ENCODE assay signal across 8 cellular contexts in the genomic region with DNA sequence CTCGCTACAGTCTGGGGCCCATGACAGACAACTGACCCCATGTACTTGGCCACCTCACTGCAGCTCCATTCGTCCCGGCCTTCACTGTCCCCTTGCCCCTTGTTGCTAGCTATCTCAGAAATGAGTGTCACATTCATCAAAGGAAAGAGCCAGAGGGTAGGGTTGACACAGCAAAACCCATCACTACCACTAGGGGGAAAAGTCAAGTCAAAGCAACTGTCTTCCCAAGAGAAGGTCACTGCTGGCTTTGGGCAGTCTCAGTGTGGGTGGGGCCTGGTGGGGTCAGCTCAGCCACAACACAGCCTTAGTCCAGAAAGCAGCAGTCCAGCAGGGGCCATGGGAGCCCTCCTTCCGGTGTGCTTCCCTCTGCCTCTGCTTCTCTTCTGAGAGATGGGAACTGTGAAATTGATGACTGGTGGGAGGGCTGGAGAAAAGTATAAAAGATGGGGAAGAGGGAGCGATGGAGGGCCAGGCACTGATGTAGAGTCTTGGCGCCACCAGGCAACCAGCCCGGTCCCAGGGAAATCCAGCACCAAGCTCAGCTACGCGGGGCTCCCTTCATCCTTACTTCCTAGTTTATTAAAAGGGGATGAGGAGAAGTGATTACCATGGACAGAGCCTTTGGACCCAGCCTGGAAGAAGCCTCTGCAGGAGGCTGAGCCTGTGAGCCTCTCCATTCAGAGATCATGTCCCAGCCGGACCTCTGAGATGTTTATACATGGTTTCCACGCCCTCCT. TPM values are rescaled to one million over a fixed set of nuclear protein-coding genes. Genes with fewer than 3 reads are reported as not detected.
DNase-seq lines count a peak whose midpoint lies in the region; ATAC-seq, FAIRE-seq and TF ChIP-seq lines count a peak whose summit lies in the region.

No MANE protein-coding gene starts in this region.

- H3K36me3 ChIP-seq in hepatocyte (replicated peaks; ENCODE audit: insufficient read depth, low read depth) = no peaks in the 10 kb centered on the region
- no peaks in the 10 kb centered on the region for H3K36me3 ChIP-seq in pancreas

- ATAC-seq in pancreas = no peak
- ATAC-seq in HG02798 (IDR thresholded peaks at IDR 0.05; ENCODE audit: poor library complexity, unreplicated experiment) = no peak

- WGBS in hepatocyte (ENCODE audit: low lambda C conversion rate, missing lambda C conversion rate) = 83% methylated on average over 11 of the region's 11 CpGs
- WGBS in pancreas, 2 donors = 75 to 77% methylated on average over 10 to 11 of the region's 11 CpGs

- H3K9me3 ChIP-seq in hepatocyte (ENCODE audit: low read depth) (no peaks in the 10 kb centered on the region), pancreas (no peaks in the 10 kb centered on the region)

- DNase-seq in AG09309 (ENCODE audit: low read depth) (no peak), RCC 7860 (ENCODE audit: low spot score) (peak; percentile 18), hepatocyte (ENCODE audit: low spot score) (no peak), pancreas (no peak), urothelium cell line (ENCODE audit: low spot score) (no peak), GM19240 (ENCODE audit: insufficient read length, low spot score) (no peak)

- no peak overlapping the region for H3K4me2 ChIP-seq in hepatocyte

- H3K27ac ChIP-seq in hepatocyte (no peak overlapping the region), pancreas (no peak overlapping the region)

- no peaks in the 10 kb centered on the region for H4K20me1 ChIP-seq in hepatocyte (ENCODE audit: insufficient read depth, poor library complexity, severe bottlenecking)

- no peak overlapping the region for H2AFZ ChIP-seq in hepatocyte

- H3K9me2 ChIP-seq in hepatocyte (replicated peaks; ENCODE audit: insufficient read depth) = no peaks in the 10 kb centered on the region

- H3K27me3 ChIP-seq in hepatocyte (no peaks in the 10 kb centered on the region), pancreas (no peaks in the 10 kb centered on the region)

- H3K79me2 ChIP-seq in hepatocyte = no peaks in the 10 kb centered on the region

- H3K4me3 ChIP-seq in AG09309 (ENCODE audit: control insufficient read depth, low read depth, low read length) (no peak overlapping the region), GM12875 (ENCODE audit: low read depth, low read length) (no peak overlapping the region), hepatocyte (no peak overlapping the region), pancreas (no peak overlapping the region)

- FAIRE-seq in RCC 7860 (lab: Jason Lieb, UNC) (no peak), pancreas (lab: Jason Lieb, UNC) (no peak), urothelium cell line (lab: Jason Lieb, UNC) (no peak)

- intact Hi-C loops in pancreas (cut with DNase I) = no loop called here

- H3K4me1 ChIP-seq in hepatocyte (ENCODE audit: insufficient read depth) (no peaks in the 10 kb centered on the region), pancreas (no peaks in the 10 kb centered on the region)

- TF ChIP-seq CTCF in AG09309 (IDR thresholded peaks at IDR 0.05; ENCODE audit: control insufficient read depth, insufficient read depth, low read depth, low read length, missing control alignments) (peak; percentile 39), GM12875 (IDR thresholded peaks at IDR 0.05; ENCODE audit: borderline replicate concordance, insufficient read depth, low read depth, low read length) (peak; percentile 64), hepatocyte (IDR thresholded peaks at IDR 0.05; ENCODE audit: poor library complexity) (peak; percentile 20), pancreas (IDR thresholded peaks at IDR 0.05) (peak in 2 of 4 donors; percentile 8 to 9)

RNA-seq across cellular contexts. Expression of a gene that starts 58.0 kb away (rescaled TPM):
- total RNA-seq in hepatocyte = 4.7 and 4.8 TPM in 2 replicates
- 1.4 and 1.9 TPM in 2 replicates for polyA plus RNA-seq in hepatocyte
- total RNA-seq in pancreas = 1 to 10 TPM in 1 of 6 donors, under 1 TPM in 5; 0.28 to 1.6 (median 0.52) TPM
- under 1 TPM; 0.19 to 0.49 TPM for polyA plus RNA-seq in pancreas
